In the genomic region with DNA sequence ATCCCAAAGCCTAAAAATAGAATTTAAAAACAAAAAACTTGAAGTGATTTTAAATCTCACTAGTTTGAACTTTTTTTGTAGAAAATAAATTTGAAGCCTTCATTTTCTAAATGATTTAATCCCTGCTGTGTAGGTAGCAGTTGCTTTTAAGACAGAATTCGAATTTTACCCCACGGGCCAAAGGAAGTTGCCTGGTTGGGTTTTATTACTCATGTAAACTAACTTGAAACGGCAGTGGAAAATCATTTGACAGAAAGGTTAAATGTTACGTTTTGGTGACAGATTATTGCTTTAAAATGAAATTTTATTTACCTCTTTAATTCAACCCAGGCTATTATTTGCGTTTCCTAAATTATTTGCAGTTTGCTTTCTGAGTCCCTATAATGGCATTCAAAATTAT, we compare ENCODE assay signal across 10 cellular contexts. TPM values are rescaled to one million over a fixed set of nuclear protein-coding genes. Genes with fewer than 3 reads are reported as not detected.
DNase-seq lines count a peak whose midpoint lies in the region; ATAC-seq and TF ChIP-seq lines count a peak whose summit lies in the region.
"Had no signal": no experiment of that assay in that cellular context is flagged by ENCODE, and none has a peak within 500 bp of the region (broad histone marks: within the 10 kb centered on the region; RNA-seq: fewer than 3 reads in every experiment).

No MANE protein-coding gene starts in this region.

- H3K4me3 ChIP-seq in right atrium auricular region (peak overlapping the region; percentile 76 to 87), astrocyte of the cerebellum (ENCODE audit: low read depth, low read length) (peak overlapping the region; percentile 88), muscle layer of duodenum (ENCODE audit: low read depth in 1 of 2, low read length in 2 of 2) (peak overlapping the region in 1 of 2 donors; percentile 93), vagina (no peak overlapping the region)

- peak overlapping the region; percentile 89 to 92 for H3K27ac ChIP-seq in right atrium auricular region
- H3K27ac ChIP-seq in muscle layer of duodenum (ENCODE audit: low read length), result peak overlapping the region; percentile 43
- H3K27ac ChIP-seq in vagina, result peak overlapping the region; percentile 89

- TF ChIP-seq CTCF in right atrium auricular region (IDR thresholded peaks at IDR 0.05), result no peak
- TF ChIP-seq CTCF in astrocyte of the cerebellum (IDR thresholded peaks at IDR 0.05; ENCODE audit: low read depth, low read length, missing control alignments), result no peak
- no peak for TF ChIP-seq CTCF in vagina (IDR thresholded peaks at IDR 0.05)

- H3K4me1 ChIP-seq in right atrium auricular region (peaks cover 0 to 59% of the 10 kb centered on the region in 2 donors), muscle layer of duodenum (ENCODE audit: control insufficient read depth in 1 of 2, insufficient read depth in 2 of 2, low read length in 2 of 2) (peaks cover 14 to 35% of the 10 kb centered on the region in 2 donors), vagina (peaks cover 49% of the 10 kb centered on the region)

- in situ Hi-C loops in astrocyte of the cerebellum (cut with HindIII; ENCODE audit: low sequenced_read_pairs), result no loop called here

- DNase-seq in right atrium auricular region (ENCODE audit: low spot score) (no peak), left ventricle myocardium superior (no peak), astrocyte of the cerebellum (ENCODE audit: low read depth) (no peak), vagina (ENCODE audit: extremely low spot score in 2 of 2) (no peak), NCI-H1092 (lab: John Stamatoyannopoulos, UW) (no peak)
- DNase-seq in central memory CD4-positive, alpha-beta T cell, result no peak
- DNase-seq: NCI-H2081; stimulated activated CD4-positive, alpha-beta T cell treated with anti-CD3 and anti-CD28 coated beads, Interleukin-4, amount 100 ng/mL, for 24 hours had no signal

- ATAC-seq in left ventricle myocardium superior (no peak), HG02852 (IDR thresholded peaks at IDR 0.05; ENCODE audit: unreplicated experiment) (no peak)

- intact Hi-C loops in left ventricle myocardium superior (cut with micrococcal nuclease), result loop anchor here (10.0 kb wide), 1 partner anchor 102 kb away; no protein-coding TSS in a partner anchor
- intact Hi-C loops in vagina (cut with DNase I), result no loop called here

- H3K36me3 ChIP-seq in right atrium auricular region (no peaks in the 10 kb centered on the region), muscle layer of duodenum (ENCODE audit: control insufficient read depth in 1 of 2, insufficient read depth in 2 of 2, low read length in 2 of 2) (no peaks in the 10 kb centered on the region), vagina (no peaks in the 10 kb centered on the region)

- H3K9me3 ChIP-seq in right atrium auricular region (no peaks in the 10 kb centered on the region), muscle layer of duodenum (ENCODE audit: control insufficient read depth in 1 of 2, low read length in 2 of 2) (no peaks in the 10 kb centered on the region), vagina (no peaks in the 10 kb centered on the region)

- no peak for TF ChIP-seq POLR2A in vagina (IDR thresholded peaks at IDR 0.05)

- H3K27me3 ChIP-seq in right atrium auricular region (no peaks in the 10 kb centered on the region), muscle layer of duodenum (ENCODE audit: low read depth, low read length) (no peaks in the 10 kb centered on the region), vagina (no peaks in the 10 kb centered on the region)

RNA-seq across cellular contexts. Expression of a gene that starts 2.0 kb away (rescaled TPM):
- total RNA-seq in right atrium auricular region (100 to 1,000 TPM; 107 to 133 TPM), left ventricle myocardium superior (111 TPM), vagina (21.4 TPM)

Comparison
In these comparisons a context has a peak if more than half of its experiments do, and no peak if none do; other contexts are left out.
1. H3K4me3 ChIP-seq: peak in right atrium auricular region (2 of 2) and astrocyte of the cerebellum (single experiment); none in vagina (0 of 2).
2. Peak in every context shown above with its lines, with median percentiles within 50 percentile points of each other: H3K27ac ChIP-seq.